20 cellular contexts compared by ENCODE assay signal in genomic region chr15:101115318-101115886, GRCh38.
DNase-seq lines count a peak whose midpoint lies in the region; ATAC-seq and TF ChIP-seq lines count a peak whose summit lies in the region.
"Had no signal": no experiment of that assay in that cellular context is flagged by ENCODE, and none has a peak within 500 bp of the region (broad histone marks: within the 10 kb centered on the region; RNA-seq: fewer than 3 reads in every experiment).

No MANE protein-coding gene starts in this region.

- no peaks in the 10 kb centered on the region for H4K20me1 ChIP-seq in Karpas-422 (ENCODE audit: insufficient read depth, low read depth, low read length)

- H3K4me1 ChIP-seq in Karpas-422 (ENCODE audit: low read length) = peaks cover 6% of the 10 kb centered on the region

- TF ChIP-seq CTCF in dorsolateral prefrontal cortex (IDR thresholded peaks at IDR 0.05 in 54 of 56, conservative IDR thresholded peaks at IDR 0.05 in 2 of 56; ENCODE audit: low read depth in 1 of 56, partially characterized antibody in 56 of 56) = no peak
- no peak for TF ChIP-seq CTCF in mesothelial cell of epicardium (IDR thresholded peaks at IDR 0.05; ENCODE audit: unreplicated experiment)

- H3K9me3 ChIP-seq in Karpas-422 (ENCODE audit: low read length) = no peaks in the 10 kb centered on the region
- H3K9me3 ChIP-seq: thyroid gland had no signal

- no peak overlapping the region for H2AFZ ChIP-seq in Karpas-422 (ENCODE audit: low read length)

- peak overlapping the region; percentile 78 for H3K27ac Mint-ChIP-seq in mesothelial cell of epicardium
- peak overlapping the region; percentile 32 for H3K27ac Mint-ChIP-seq in stimulated activated effector memory CD8-positive, alpha-beta T cell treated with anti-CD3 and anti-CD28 coated beads, Interleukin-12 subunit alpha, Interleukin-12 subunit beta, amount 100 ng/mL, for 72 hours
- H3K27ac Mint-ChIP-seq: activated CD4-positive, alpha-beta T cell treated with anti-CD3 and anti-CD28 coated beads, Interleukin-2, amount 10 ng/mL, durations not matched to agents 7 days and 5 days had no signal

- H3K27ac ChIP-seq in dorsolateral prefrontal cortex (peak overlapping the region in 31 of 59 donors; percentile 1 to 70 (median 46)), Karpas-422 (ENCODE audit: low read length) (no peak overlapping the region)
- H3K27ac ChIP-seq: thyroid gland had no signal

- H3K36me3 Mint-ChIP-seq in mesothelial cell of epicardium = no peaks in the 10 kb centered on the region
- H3K36me3 Mint-ChIP-seq in stimulated activated effector memory CD8-positive, alpha-beta T cell treated with anti-CD3 and anti-CD28 coated beads, Interleukin-12 subunit alpha, Interleukin-12 subunit beta, amount 100 ng/mL, for 72 hours = no peaks in the 10 kb centered on the region

- no peaks in the 10 kb centered on the region for H3K27me3 Mint-ChIP-seq in mesothelial cell of epicardium (ENCODE audit: low read depth)
- H3K27me3 Mint-ChIP-seq: activated CD4-positive, alpha-beta T cell treated with anti-CD3 and anti-CD28 coated beads, Interleukin-2, amount 10 ng/mL, durations not matched to agents 7 days and 5 days had no signal

- H3K27me3 ChIP-seq in dorsolateral prefrontal cortex (no peaks in the 10 kb centered on the region), Karpas-422 (ENCODE audit: low read length) (no peaks in the 10 kb centered on the region)
- H3K27me3 ChIP-seq: thyroid gland had no signal

- H3K4me3 ChIP-seq in dorsolateral prefrontal cortex (peak overlapping the region in 2 of 59 donors; percentile 2 to 6), Karpas-422 (ENCODE audit: low read length) (no peak overlapping the region)
- H3K4me3 ChIP-seq: GM12878, thyroid gland had no signal

- H3K9me2 ChIP-seq in Karpas-422 (replicated peaks; ENCODE audit: insufficient read depth, low read length) = no peaks in the 10 kb centered on the region

- peaks cover 23% of the 10 kb centered on the region for H3K4me1 Mint-ChIP-seq in mesothelial cell of epicardium
- peaks cover 16% of the 10 kb centered on the region for H3K4me1 Mint-ChIP-seq in stimulated activated effector memory CD8-positive, alpha-beta T cell treated with anti-CD3 and anti-CD28 coated beads, Interleukin-12 subunit alpha, Interleukin-12 subunit beta, amount 100 ng/mL, for 72 hours

- H3K9me3 Mint-ChIP-seq in mesothelial cell of epicardium = no peaks in the 10 kb centered on the region
- no peaks in the 10 kb centered on the region for H3K9me3 Mint-ChIP-seq in stimulated activated effector memory CD8-positive, alpha-beta T cell treated with anti-CD3 and anti-CD28 coated beads, Interleukin-12 subunit alpha, Interleukin-12 subunit beta, amount 100 ng/mL, for 72 hours
- H3K9me3 Mint-ChIP-seq: activated CD4-positive, alpha-beta T cell treated with anti-CD3 and anti-CD28 coated beads, Interleukin-2, amount 10 ng/mL, durations not matched to agents 7 days and 5 days; HFFc6 had no signal

- ATAC-seq in Right ventricle myocardium inferior (peak; percentile 22), left ventricle myocardium superior (no peak)
- no peak for ATAC-seq in stimulated activated effector memory CD8-positive, alpha-beta T cell treated with anti-CD3 and anti-CD28 coated beads, Interleukin-12 subunit alpha, Interleukin-12 subunit beta, amount 100 ng/mL, for 72 hours
- ATAC-seq: GM12878, Panc1 had no signal

- no peak overlapping the region for H3K4me2 ChIP-seq in Karpas-422 (ENCODE audit: low read depth, low read length, poor library complexity, severe bottlenecking)

- H3K4me3 Mint-ChIP-seq in mesothelial cell of epicardium = no peak overlapping the region
- no peak overlapping the region for H3K4me3 Mint-ChIP-seq in stimulated activated effector memory CD8-positive, alpha-beta T cell treated with anti-CD3 and anti-CD28 coated beads, Interleukin-12 subunit alpha, Interleukin-12 subunit beta, amount 100 ng/mL, for 72 hours
- H3K4me3 Mint-ChIP-seq: activated CD4-positive, alpha-beta T cell treated with anti-CD3 and anti-CD28 coated beads, Interleukin-2, amount 10 ng/mL, durations not matched to agents 7 days and 5 days; HFFc6 had no signal

- no peak overlapping the region for H3K9ac ChIP-seq in Karpas-422 (ENCODE audit: low read length)

- DNase-seq in Right ventricle myocardium inferior (ENCODE audit: missing footprints) = no peak
- DNase-seq in left ventricle myocardium superior = no peak
- DNase-seq in dorsolateral prefrontal cortex = peak in 1 of 10 donors; percentile 24
- DNase-seq in mesothelial cell of epicardium (ENCODE audit: low spot score in 2 of 2, unreplicated experiment in 2 of 2) = no peak
- DNase-seq in stimulated activated effector memory CD8-positive, alpha-beta T cell treated with anti-CD3 and anti-CD28 coated beads, Interleukin-12 subunit alpha, Interleukin-12 subunit beta, amount 100 ng/mL, for 72 hours (ENCODE audit: low spot score in 2 of 2) = no peak
- DNase-seq in AG08396 (ENCODE audit: low spot score) = no peak
- DNase-seq in Karpas-422 = no peak
- DNase-seq in activated naive CD4-positive, alpha-beta T cell treated with Interleukin-2 at 50 U/mL for 16 hours = no peak
- DNase-seq: 8988T; activated CD4-positive, alpha-beta T cell treated with anti-CD3 and anti-CD28 coated beads, Interleukin-2, amount 10 ng/mL, durations not matched to agents 7 days and 5 days; activated CD8-positive, alpha-beta memory T cell treated with anti-CD3 and anti-CD28 coated beads, Interleukin-2, amount 50 U/mL, for 4 hours; activated gamma-delta T cell treated with Interleukin-2 at 50 U/mL for 16 hours; DMS 273 treated with DMSO at 0.1 percent for 48 hours; HFFc6; NCI-H146; NCI-H2171 treated with DMSO at 0.1 percent for 48 hours; NCI-H82 had no signal

- intact Hi-C loops in Right ventricle myocardium inferior (cut with DNase I) (no loop called here), left ventricle myocardium superior (cut with micrococcal nuclease) (no loop called here), dorsolateral prefrontal cortex (cut with DNase I) (no loop called here)

- no peaks in the 10 kb centered on the region for H3K36me3 ChIP-seq in Karpas-422 (ENCODE audit: insufficient read depth, low read length)
- H3K36me3 ChIP-seq: thyroid gland had no signal

- H3K79me2 ChIP-seq in Karpas-422 (ENCODE audit: low read length) = no peaks in the 10 kb centered on the region
